In genomic region chr3:150303776-150304175, GRCh38 we compare ENCODE assay signal across 10 cellular contexts.
DNase-seq lines count a peak whose midpoint lies in the region; ATAC-seq and TF ChIP-seq lines count a peak whose summit lies in the region.
"Had no signal": no experiment of that assay in that cellular context is flagged by ENCODE, and none has a peak within 500 bp of the region (broad histone marks: within the 10 kb centered on the region; RNA-seq: fewer than 3 reads in every experiment).

No MANE protein-coding gene starts in this region.

- H3K27ac ChIP-seq in uterus, result no peak overlapping the region
- H3K27ac ChIP-seq in coronary artery, result no peak overlapping the region
- no peak overlapping the region for H3K27ac ChIP-seq in ovary
- H3K27ac ChIP-seq: SJCRH30 had no signal

- WGBS in ovary, 3 donors, result 80 to 90% (median 86%) methylated on average over 3 of the region's 3 CpGs

- ATAC-seq in GM21515 (IDR thresholded peaks at IDR 0.05; ENCODE audit: unreplicated experiment), result peak; percentile 54
- ATAC-seq in SK-N-SH treated with all-trans-retinoic acid at 6 μM for 48 hours, result peak; percentile 80

- H3K27me3 ChIP-seq in kidney epithelial cell (ENCODE audit: control insufficient read depth, insufficient read depth, low read length) (no peaks in the 10 kb centered on the region), uterus (no peaks in the 10 kb centered on the region), ovary (no peaks in the 10 kb centered on the region)
- H3K27me3 ChIP-seq: SJCRH30 had no signal

- intact Hi-C loops in uterus (cut with DNase I; ENCODE audit: low total_unique reads), result no loop called here
- intact Hi-C loops in ovary (cut with DNase I), result loop anchor here in 1 of 4 donors (10.0 kb wide), 1 partner anchor 191 kb away; no protein-coding TSS in a partner anchor

- no peak for TF ChIP-seq EP300 in ovary (IDR thresholded peaks at IDR 0.05)

- H3K9me3 ChIP-seq in uterus, result no peaks in the 10 kb centered on the region
- H3K9me3 ChIP-seq in ovary, result no peaks in the 10 kb centered on the region

- H3K4me1 ChIP-seq in uterus (no peaks in the 10 kb centered on the region), ovary (ENCODE audit: insufficient read depth) (peaks cover 4% of the 10 kb centered on the region)

- DNase-seq in Daoy (ENCODE audit: low read depth) (peak; percentile 59), kidney epithelial cell (ENCODE audit: low read depth) (no peak), uterus (no peak), coronary artery (ENCODE audit: low spot score) (no peak), activated T-cell treated with anti-CD3 and anti-CD28 coated beads for 4 hours (no peak), ovary (no peak)
- DNase-seq: naive B cell, SJCRH30 had no signal

- H3K36me3 ChIP-seq in kidney epithelial cell (ENCODE audit: control insufficient read depth, insufficient read depth, low read length), result no peaks in the 10 kb centered on the region
- H3K36me3 ChIP-seq in uterus, result no peaks in the 10 kb centered on the region
- no peaks in the 10 kb centered on the region for H3K36me3 ChIP-seq in ovary
- H3K36me3 ChIP-seq: SJCRH30 had no signal

- TF ChIP-seq CTCF in kidney epithelial cell (IDR thresholded peaks at IDR 0.05; ENCODE audit: insufficient read depth, low read length, poor library complexity, severe bottlenecking) (peak; percentile 29), uterus (IDR thresholded peaks at IDR 0.05) (no peak), coronary artery (IDR thresholded peaks at IDR 0.05) (no peak), ovary (IDR thresholded peaks at IDR 0.05) (no peak)

- no peak for TF ChIP-seq POLR2A in uterus (IDR thresholded peaks at IDR 0.05)
- TF ChIP-seq POLR2A in ovary (IDR thresholded peaks at IDR 0.05), result no peak

- H3K4me3 ChIP-seq in kidney epithelial cell (ENCODE audit: low read depth, low read length) (no peak overlapping the region), uterus (no peak overlapping the region), coronary artery (no peak overlapping the region), ovary (no peak overlapping the region)
- H3K4me3 ChIP-seq: SJCRH30 had no signal

TF ChIP-seq in SK-N-SH treated with all-trans-retinoic acid at 6 μM for 48 hours, 23 proteins besides CTCF, POLR2A, EP300 and RAD21:
- no peak for TF ChIP-seq OSR1 (CRISPR knock-in tag; IDR thresholded peaks at IDR 0.05)
- TF ChIP-seq POU6F1 (CRISPR knock-in tag; IDR thresholded peaks at IDR 0.05; ENCODE audit: borderline replicate concordance, low read depth), result no peak
- no peak for TF ChIP-seq CSDC2 (CRISPR knock-in tag; IDR thresholded peaks at IDR 0.05)
- no peak for TF ChIP-seq PPARA (CRISPR knock-in tag; IDR thresholded peaks at IDR 0.05; ENCODE audit: borderline replicate concordance)
- no peak for TF ChIP-seq TSHZ2 (CRISPR knock-in tag; IDR thresholded peaks at IDR 0.05)
- TF ChIP-seq CREB5 (CRISPR knock-in tag; IDR thresholded peaks at IDR 0.05; ENCODE audit: low read depth), result no peak
- no peak for TF ChIP-seq ZFP3 (CRISPR knock-in tag; IDR thresholded peaks at IDR 0.05)
- no peak for TF ChIP-seq ZNF8 (CRISPR knock-in tag; IDR thresholded peaks at IDR 0.05)
- no peak for TF ChIP-seq BACH2 (CRISPR knock-in tag; IDR thresholded peaks at IDR 0.05; ENCODE audit: borderline replicate concordance)
